13 cellular contexts compared by ENCODE assay signal in the genomic region with DNA sequence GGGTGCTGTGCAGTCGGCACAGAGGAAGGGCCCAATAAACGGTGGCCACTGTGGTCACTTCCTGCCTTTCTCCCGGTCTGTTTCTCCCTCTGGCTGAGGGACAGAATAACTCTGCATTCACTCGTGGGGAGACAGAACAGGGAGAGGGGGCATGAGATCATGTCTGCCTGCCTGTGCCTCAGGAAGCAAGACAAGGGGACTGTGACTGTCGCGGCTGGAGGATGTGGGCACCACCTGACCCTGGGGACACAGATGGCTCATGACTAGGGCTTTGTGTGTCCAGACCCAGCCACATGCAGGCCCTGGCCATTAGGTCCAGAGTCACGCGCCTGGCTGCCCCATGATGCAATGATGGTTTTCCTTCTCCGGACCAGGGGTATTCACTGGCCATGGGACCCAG.
"Had no signal": no experiment of that assay in that cellular context is flagged by ENCODE, and none has a peak within 500 bp of the region (broad histone marks: within the 10 kb centered on the region; RNA-seq: fewer than 3 reads in every experiment).

No MANE protein-coding gene starts in this region.

- H3K27me3 Mint-ChIP-seq: activated naive CD4-positive, alpha-beta T cell treated with anti-CD3 and anti-CD28 coated beads, Interleukin-2, amount 50 U/mL, for 24 hours; naive thymus-derived CD8-positive, alpha-beta T cell; T-helper 17 cell had no signal

- ATAC-seq: heart left ventricle; mucosa of descending colon; naive thymus-derived CD8-positive, alpha-beta T cell; T-helper 17 cell had no signal

- H3K4me3 Mint-ChIP-seq: activated naive CD4-positive, alpha-beta T cell treated with anti-CD3 and anti-CD28 coated beads, Interleukin-2, amount 50 U/mL, for 24 hours; naive thymus-derived CD8-positive, alpha-beta T cell; T-helper 17 cell had no signal

- H3K36me3 Mint-ChIP-seq: activated naive CD4-positive, alpha-beta T cell treated with anti-CD3 and anti-CD28 coated beads, Interleukin-2, amount 50 U/mL, for 24 hours had no signal

- H3K27ac Mint-ChIP-seq: activated naive CD4-positive, alpha-beta T cell treated with anti-CD3 and anti-CD28 coated beads, Interleukin-2, amount 50 U/mL, for 24 hours; activated T-helper 2 cell treated with anti-CD3 and anti-CD28 coated beads, Interferon-gamma antibody, Interleukin-2, Interleukin-4, amounts not matched to agents 10 μg/mL and 5 μg/mL and 100 μg/mL, durations not matched to agents 14 hours and 24 hours and 36 hours; T-helper 17 cell had no signal

- H3K27ac ChIP-seq: esophagus muscularis mucosa, heart left ventricle, thoracic aorta had no signal

- FAIRE-seq: endometrium, TTC549 had no signal

- H3K9me3 ChIP-seq: esophagus muscularis mucosa, heart left ventricle, mucosa of descending colon, thoracic aorta had no signal

- H3K4me1 Mint-ChIP-seq: activated naive CD4-positive, alpha-beta T cell treated with anti-CD3 and anti-CD28 coated beads, Interleukin-2, amount 50 U/mL, for 24 hours; T-helper 17 cell had no signal

- H3K9me3 Mint-ChIP-seq: activated naive CD4-positive, alpha-beta T cell treated with anti-CD3 and anti-CD28 coated beads, Interleukin-2, amount 50 U/mL, for 24 hours; activated T-helper 2 cell treated with anti-CD3 and anti-CD28 coated beads, Interferon-gamma antibody, Interleukin-2, Interleukin-4, amounts not matched to agents 10 μg/mL and 5 μg/mL and 100 μg/mL, durations not matched to agents 14 hours and 24 hours and 36 hours; naive thymus-derived CD8-positive, alpha-beta T cell had no signal

- H3K27me3 ChIP-seq: esophagus muscularis mucosa, heart left ventricle had no signal

- DNase-seq: activated CD4-positive, alpha-beta T cell treated with anti-CD3 and anti-CD28 coated beads, Interleukin-2, amount 50 U/mL, for 1 hour; heart left ventricle; mucosa of descending colon; naive thymus-derived CD8-positive, alpha-beta T cell; stimulated activated CD4-positive, alpha-beta T cell treated with anti-CD3 and anti-CD28 coated beads, Interleukin-2, amount 100 ng/mL, for 48 hours; stimulated activated naive CD4-positive, alpha-beta T cell treated with Interleukin-2 at 50 U/mL for 16 hours; T-helper 17 cell had no signal

- H3K4me3 ChIP-seq: esophagus muscularis mucosa, heart left ventricle, mucosa of descending colon, thoracic aorta had no signal
